6 cellular contexts compared by ENCODE assay signal in genomic region chr2:15685143-15685542, GRCh38.
"Had no signal": no experiment of that assay in that cellular context is flagged by ENCODE, and none has a peak within 500 bp of the region (broad histone marks: within the 10 kb centered on the region; RNA-seq: fewer than 3 reads in every experiment).

No MANE protein-coding gene starts in this region.

- DNase-seq: GM23248, GOT3, H7, H9, HCEC 1CT, HFFc6 had no signal
